ENCODE assay signal across 15 cellular contexts in the genomic region with DNA sequence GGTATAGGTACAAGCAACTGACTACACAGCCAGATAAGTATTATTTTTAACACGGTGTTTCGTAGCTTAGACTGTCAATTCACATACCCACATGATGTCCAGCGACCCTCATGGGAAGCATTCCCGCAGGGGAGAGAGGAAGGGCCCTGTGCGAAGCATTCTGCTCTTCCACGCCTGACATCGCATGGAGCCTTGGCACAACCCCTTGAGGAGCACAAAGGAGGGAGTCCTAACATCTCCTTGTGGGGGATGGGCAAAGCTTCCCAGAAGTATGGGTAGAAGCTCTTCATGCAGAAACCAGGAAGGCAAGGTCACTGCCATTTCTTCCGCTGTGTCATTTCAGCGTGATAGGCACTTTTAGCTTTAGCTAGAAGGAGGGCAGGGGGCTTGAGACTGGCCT. TPM values are rescaled to one million over a fixed set of nuclear protein-coding genes. Genes with fewer than 3 reads are reported as not detected.
DNase-seq lines count a peak whose midpoint lies in the region; ATAC-seq, FAIRE-seq and TF ChIP-seq lines count a peak whose summit lies in the region.
"Had no signal": no experiment of that assay in that cellular context is flagged by ENCODE, and none has a peak within 500 bp of the region (broad histone marks: within the 10 kb centered on the region; RNA-seq: fewer than 3 reads in every experiment).

No MANE protein-coding gene starts in this region.

- peak overlapping the region; percentile 18 to 69 (median 30) for H3K27ac Mint-ChIP-seq in nephron

- no peak for TF ChIP-seq POLR2A in IMR-90 (IDR thresholded peaks at IDR 0.05; ENCODE audit: low read depth, low read length)
- no peak for TF ChIP-seq POLR2A in H54 (IDR thresholded peaks at IDR 0.05; ENCODE audit: low read depth, low read length)

- H2BK15ac ChIP-seq in IMR-90 (ENCODE audit: low read depth, low read length): peak overlapping the region; percentile 40; the same call in 2 of the 3 replicates

- FAIRE-seq in H54 (lab: Jason Lieb, UNC): no peak

- peak overlapping the region; percentile 68 for H3K18ac ChIP-seq in IMR-90 (ENCODE audit: low read depth, low read length)

- CTCF ChIA-PET in AG04450 (lab: Charles Lee): interaction anchor here (0.8 to 2.0 kb wide), 4 partner anchors 8 to 30 kb away, joined by 3 to 8 read pairs (median 6); no protein-coding TSS in a partner anchor
- CTCF ChIA-PET in IMR-90 (lab: Yijun Ruan, JAX): interaction anchor here (0.6 to 1.9 kb wide), 2 partner anchors 9 to 10 kb away, joined by 4 to 6 read pairs; no protein-coding TSS in a partner anchor

- H2AFZ ChIP-seq in IMR-90 (replicated peaks; ENCODE audit: low read length, poor library complexity): peak overlapping the region; percentile 88
- H2AFZ ChIP-seq: parathyroid adenoma, PC-9 had no signal

- H3K56ac ChIP-seq in IMR-90 (ENCODE audit: extremely low read depth, insufficient read depth, low read length): no peak overlapping the region

- no peak overlapping the region for H3K4me3 ChIP-seq in AG04450 (ENCODE audit: low read depth, low read length)
- no peak overlapping the region for H3K4me3 ChIP-seq in IMR-90 (ENCODE audit: insufficient read depth, low read depth, low read length)
- H3K4me3 ChIP-seq in brain microvascular endothelial cell (ENCODE audit: low read depth, low read length): no peak overlapping the region
- H3K4me3 ChIP-seq: lung, PC-9, thoracic aorta had no signal

- H2BK120ac ChIP-seq in IMR-90 (ENCODE audit: low read depth, low read length): peak overlapping the region; percentile 95

- H3K36me3 ChIP-seq in IMR-90 (ENCODE audit: control insufficient read depth, insufficient read depth, low read length) (no peaks in the 10 kb centered on the region), brain microvascular endothelial cell (replicated peaks) (no peaks in the 10 kb centered on the region)
- H3K36me3 ChIP-seq: thoracic aorta had no signal

- H3K9me3 ChIP-seq in AG04450 (ENCODE audit: control insufficient read depth, insufficient read depth, low read length) (no peaks in the 10 kb centered on the region), IMR-90 (ENCODE audit: control insufficient read depth, insufficient read depth, low read length) (no peaks in the 10 kb centered on the region)
- H3K9me3 ChIP-seq: thoracic aorta had no signal

- peak overlapping the region; percentile 38 for H4K5ac ChIP-seq in IMR-90 (ENCODE audit: low read depth, low read length)

- ATAC-seq in IMR-90 (ENCODE audit: low read depth) (no peak), GM18868 (IDR thresholded peaks at IDR 0.05; ENCODE audit: unreplicated experiment) (no peak), GM21737 (IDR thresholded peaks at IDR 0.05; ENCODE audit: unreplicated experiment) (no peak)

- H2AK5ac ChIP-seq in IMR-90 (ENCODE audit: low read depth, low read length): peak overlapping the region; percentile 96

- no peak overlapping the region for H3K4me2 ChIP-seq in IMR-90 (ENCODE audit: low read depth, low read length)

- H3K9ac ChIP-seq in IMR-90 (ENCODE audit: low read depth, low read length): no peak overlapping the region
- H3K9ac ChIP-seq: parathyroid adenoma had no signal

- peak overlapping the region; percentile 78 for H4K91ac ChIP-seq in IMR-90 (ENCODE audit: insufficient read depth, low read depth, low read length)

- H3K9me3 Mint-ChIP-seq in nephron: peaks cover 3% of the 10 kb centered on the region

- POLR2A ChIA-PET in AG04450 (lab: Yijun Ruan, JAX): interaction anchor here (1.9 kb wide), 1 partner anchor 29 kb away, joined by 11 read pairs; a partner anchor contains a TSS
- POLR2A ChIA-PET in IMR-90 (lab: Charles Lee; ENCODE audit: unreplicated experiment): interaction anchor here (0.6 kb wide), 1 partner anchor 169 kb away, joined by 3 read pairs; no protein-coding TSS in a partner anchor

- peaks cover 38% of the 10 kb centered on the region for H3K4me1 Mint-ChIP-seq in nephron

- intact Hi-C loops in IMR-90 (cut with micrococcal nuclease): no loop called here

- H3K4me3 Mint-ChIP-seq in nephron: no peak overlapping the region

- H4K20me1 ChIP-seq in IMR-90 (ENCODE audit: insufficient read depth, low read length): no peaks in the 10 kb centered on the region

- peak overlapping the region; percentile 81 for H3K23ac ChIP-seq in IMR-90 (ENCODE audit: low read depth, low read length)

- BruUV-seq in IMR-90 (replicated peaks; lab: Mats Ljungman, UMichigan): no TSS peak

- H2AK9ac ChIP-seq in IMR-90 (replicated peaks; ENCODE audit: low read depth, low read length, poor library complexity): peak overlapping the region; percentile 89

- H3K27me3 ChIP-seq in AG04450 (ENCODE audit: control insufficient read depth, insufficient read depth, low read length) (no peaks in the 10 kb centered on the region), IMR-90 (ENCODE audit: control insufficient read depth, insufficient read depth, low read length) (no peaks in the 10 kb centered on the region), brain microvascular endothelial cell (replicated peaks) (no peaks in the 10 kb centered on the region)

- peak overlapping the region; percentile 84 for H3K14ac ChIP-seq in IMR-90 (replicated peaks; ENCODE audit: low read depth, low read length)

- peaks cover 32% of the 10 kb centered on the region for H3K9me1 ChIP-seq in IMR-90 (ENCODE audit: insufficient read depth, low read length)

- H3K27ac ChIP-seq in AG04450 (ENCODE audit: low read depth, low read length) (peak overlapping the region; percentile 68), IMR-90 (ENCODE audit: insufficient read depth, low read length) (peak overlapping the region; percentile 52), brain microvascular endothelial cell (peak overlapping the region; percentile 69)
- H3K27ac ChIP-seq: parathyroid adenoma, PC-9, thoracic aorta had no signal

- H3K27me3 Mint-ChIP-seq in nephron (ENCODE audit: low read depth): peaks cover 15% of the 10 kb centered on the region

- peak overlapping the region; percentile 93 for H3K4ac ChIP-seq in IMR-90 (ENCODE audit: low read depth, low read length)

- dilution Hi-C loops in IMR-90 (cut with HindIII; ENCODE audit: low sequenced_read_pairs, unreplicated experiment): no loop called here

- H2BK20ac ChIP-seq in IMR-90 (ENCODE audit: low read depth, low read length): peak overlapping the region; percentile 91

- H3K4me1 ChIP-seq in IMR-90 (ENCODE audit: control insufficient read depth, insufficient read depth, low read length): peaks cover 34% of the 10 kb centered on the region
- H3K4me1 ChIP-seq: parathyroid adenoma had no signal

- TF ChIP-seq CTCF in AG04450 (IDR thresholded peaks at IDR 0.05; ENCODE audit: low read depth, low read length) (no peak), IMR-90 (conservative IDR thresholded peaks at IDR 0.05; ENCODE audit: low read depth, low read length) (no peak), brain microvascular endothelial cell (IDR thresholded peaks at IDR 0.05; ENCODE audit: low read depth, low read length, missing control alignments) (no peak), nephron (IDR thresholded peaks at IDR 0.05; ENCODE audit: unreplicated experiment in 3 of 3) (no peak)

- DNase-seq in AG04450 (ENCODE audit: low read depth, low spot score) (no peak), IMR-90 (no peak), brain microvascular endothelial cell (no peak), H54 (ENCODE audit: insufficient read length, low spot score) (no peak), NCI-H524 (lab: John Stamatoyannopoulos, UW) (no peak)
- DNase-seq: activated T-cell treated with anti-CD3 and anti-CD28 coated beads for 4 hours, cortex of kidney, T-helper 2 cell had no signal

- WGBS in IMR-90 (ENCODE audit: extremely low coverage in 2 of 2, insufficient read length in 1 of 2), 2 experiments: no CpG with 5 or more reads among the region's 9 CpGs

- TF ChIP-seq RAD21 in IMR-90 (IDR thresholded peaks at IDR 0.05; ENCODE audit: low read length): no peak

- H3K36me3 Mint-ChIP-seq in nephron (ENCODE audit: low read depth): no peaks in the 10 kb centered on the region

- peak overlapping the region; percentile 3 to 90; a peak in 2 of 4 replicates for H4K8ac ChIP-seq in IMR-90 (ENCODE audit: low read depth in 2 of 2, low read length in 2 of 2)

- in situ Hi-C loops in IMR-90 (cut with MboI; ENCODE audit: low sequenced_read_pairs) (no loop called here), brain microvascular endothelial cell (cut with HindIII; ENCODE audit: low pct_ligation_motif_present, low sequenced_read_pairs) (no loop called here)

- H3K79me1 ChIP-seq in IMR-90 (ENCODE audit: low read depth in 1 of 2, low read length in 2 of 2): peaks cover 0 to 12% of the 10 kb centered on the region in 2 experiments; a peak in 1 of 4 replicates

- peak overlapping the region; percentile 79 for H2BK5ac ChIP-seq in IMR-90 (ENCODE audit: low read depth, low read length, poor library complexity, severe bottlenecking)

TF ChIP-seq in IMR-90, 13 proteins besides CTCF, POLR2A, EP300 and RAD21 (continues in another document):
- no peak for TF ChIP-seq FOS (IDR thresholded peaks at IDR 0.05; ENCODE audit: low read depth, low read length)
- TF ChIP-seq BHLHE40 (IDR thresholded peaks at IDR 0.05; ENCODE audit: low read depth, low read length): no peak
- TF ChIP-seq NFE2L2 (IDR thresholded peaks at IDR 0.05; ENCODE audit: low read depth, low read length): no peak
- TF ChIP-seq RCOR1 (IDR thresholded peaks at IDR 0.05; ENCODE audit: insufficient replicate concordance, low read length): no peak
- no peak for TF ChIP-seq SMC3 (IDR thresholded peaks at IDR 0.05; ENCODE audit: low read depth, low read length)
- no peak for TF ChIP-seq MXI1 (IDR thresholded peaks at IDR 0.05; ENCODE audit: borderline replicate concordance, low read depth, low read length)
- TF ChIP-seq RFX5 (IDR thresholded peaks at IDR 0.05; ENCODE audit: low read depth, low read length): no peak
- TF ChIP-seq, protein P1, sequence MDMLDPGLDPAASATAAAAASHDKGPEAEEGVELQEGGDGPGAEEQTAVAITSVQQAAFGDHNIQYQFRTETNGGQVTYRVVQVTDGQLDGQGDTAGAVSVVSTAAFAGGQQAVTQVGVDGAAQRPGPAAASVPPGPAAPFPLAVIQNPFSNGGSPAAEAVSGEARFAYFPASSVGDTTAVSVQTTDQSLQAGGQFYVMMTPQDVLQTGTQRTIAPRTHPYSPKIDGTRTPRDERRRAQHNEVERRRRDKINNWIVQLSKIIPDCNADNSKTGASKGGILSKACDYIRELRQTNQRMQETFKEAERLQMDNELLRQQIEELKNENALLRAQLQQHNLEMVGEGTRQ (IDR thresholded peaks at IDR 0.05; ENCODE audit: low read depth, low read length): no peak
- TF ChIP-seq CEBPB (IDR thresholded peaks at IDR 0.05; ENCODE audit: low read depth, low read length): no peak
- no peak for TF ChIP-seq MAFK (IDR thresholded peaks at IDR 0.05; ENCODE audit: low read depth, low read length)

RNA-seq across cellular contexts. Expression of a gene that starts 28.7 kb away (rescaled TPM):
- polyA plus RNA-seq in AG04450 (2011; rRNA removed): 24.0 and 30.7 TPM in 2 replicates
- polyA minus RNA-seq in AG04450 (2011; rRNA and poly(A)+ RNA removed): 38.2 and 45.0 TPM in 2 replicates
- 46.7 and 52.3 TPM in 2 replicates for total RNA-seq in IMR-90 (2012; rRNA removed)
- polyA plus RNA-seq in IMR-90 (2012; rRNA removed): 13.7 and 17.3 TPM in 2 replicates
- polyA plus RNA-seq in IMR-90 (2012; cell fraction: cytosol; rRNA removed): 6.2 and 15.2 TPM in 2 replicates
- 23.8 and 84.1 TPM in 2 replicates for polyA plus RNA-seq in IMR-90 (2012; cell fraction: nucleus; rRNA removed; ENCODE audit: low replicate concordance)
